In the genomic region with DNA sequence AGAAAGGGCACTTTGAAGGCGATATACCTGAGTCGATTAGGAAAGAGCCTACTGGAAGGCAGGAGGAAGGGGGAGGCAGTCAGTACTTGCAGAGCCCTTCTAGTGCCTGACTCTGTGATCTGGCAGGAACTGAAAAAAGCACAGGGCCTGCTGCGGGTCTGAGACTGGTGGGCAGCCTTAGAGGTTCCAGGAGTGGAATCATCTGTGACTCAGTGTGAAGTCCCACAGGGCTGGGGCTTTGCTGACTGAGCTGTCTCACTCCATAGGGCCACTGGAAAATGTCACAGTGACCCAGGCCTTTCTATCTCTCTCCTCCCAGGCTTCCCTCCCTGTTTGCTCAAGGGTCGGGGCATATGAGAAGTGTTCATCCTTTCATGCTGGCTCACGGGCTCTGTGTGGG, we compare ENCODE assay signal across 9 cellular contexts. TPM values are rescaled to one million over a fixed set of nuclear protein-coding genes. Genes with fewer than 3 reads are reported as not detected.
DNase-seq lines count a peak whose midpoint lies in the region; ATAC-seq lines count a peak whose summit lies in the region.
"Had no signal": no experiment of that assay in that cellular context is flagged by ENCODE, and none has a peak within 500 bp of the region (broad histone marks: within the 10 kb centered on the region; RNA-seq: fewer than 3 reads in every experiment).

No MANE protein-coding gene starts in this region.

- H3K9ac ChIP-seq in GM23248, result peak overlapping the region; percentile 25; the same call in 1 of the 2 replicates

- no peaks in the 10 kb centered on the region for H3K27me3 ChIP-seq in GM23248 (replicated peaks; ENCODE audit: insufficient read depth)
- H3K27me3 ChIP-seq: gastroesophageal sphincter had no signal

- H2AFZ ChIP-seq in GM23248, result no peak overlapping the region

- H3K27ac Mint-ChIP-seq in activated naive CD8-positive, alpha-beta T cell treated with anti-CD3 and anti-CD28 coated beads, Interleukin-2, amount 50 U/mL, for 24 hours, result no peak overlapping the region

- DNase-seq in GM03348 (ENCODE audit: low spot score), result peak; percentile 42
- peak; percentile 84 for DNase-seq in GM23248
- peak; percentile 18 for DNase-seq in activated naive CD8-positive, alpha-beta T cell treated with anti-CD3 and anti-CD28 coated beads, Interleukin-2, amount 50 U/mL, for 24 hours
- DNase-seq in posterior vena cava (ENCODE audit: low spot score), result peak; percentile 85
- no peak for DNase-seq in glomerular visceral epithelial cell (ENCODE audit: extremely low spot score)
- no peak for DNase-seq in putamen (ENCODE audit: low spot score)
- DNase-seq: NCI-H1105 had no signal

- WGBS in GM23248 (ENCODE audit: low coverage in 1 of 2, low lambda C conversion rate in 2 of 2, missing lambda C conversion rate in 2 of 2), 2 experiments, result 23 to 29% methylated on average over 5 of the region's 5 CpGs

- H4K20me1 ChIP-seq in GM23248 (ENCODE audit: insufficient read depth), result no peaks in the 10 kb centered on the region

- no peaks in the 10 kb centered on the region for H3K9me3 Mint-ChIP-seq in activated naive CD8-positive, alpha-beta T cell treated with anti-CD3 and anti-CD28 coated beads, Interleukin-2, amount 50 U/mL, for 24 hours

- H3K27ac ChIP-seq in GM23248, result peak overlapping the region; percentile 64

- peaks cover 17% of the 10 kb centered on the region for H3K36me3 Mint-ChIP-seq in activated naive CD8-positive, alpha-beta T cell treated with anti-CD3 and anti-CD28 coated beads, Interleukin-2, amount 50 U/mL, for 24 hours (ENCODE audit: low read depth)

- no peaks in the 10 kb centered on the region for H3K9me2 ChIP-seq in GM23248 (ENCODE audit: insufficient read depth)

- peak overlapping the region; percentile 36 for H3K4me2 ChIP-seq in GM23248 (ENCODE audit: unreplicated experiment)

- peaks cover 26% of the 10 kb centered on the region for H3K4me1 Mint-ChIP-seq in activated naive CD8-positive, alpha-beta T cell treated with anti-CD3 and anti-CD28 coated beads, Interleukin-2, amount 50 U/mL, for 24 hours

- in situ Hi-C loops in GM23248 (cut with MboI), result no loop called here

- peaks cover 45% of the 10 kb centered on the region for H3K4me1 ChIP-seq in GM23248 (ENCODE audit: insufficient read depth)

- ATAC-seq in activated naive CD8-positive, alpha-beta T cell treated with anti-CD3 and anti-CD28 coated beads, Interleukin-2, amount 50 U/mL, for 24 hours, result peak; percentile 96
- no peak for ATAC-seq in HG03457 (IDR thresholded peaks at IDR 0.05; ENCODE audit: unreplicated experiment)
- ATAC-seq: gastroesophageal sphincter had no signal

- H3K27me3 Mint-ChIP-seq in activated naive CD8-positive, alpha-beta T cell treated with anti-CD3 and anti-CD28 coated beads, Interleukin-2, amount 50 U/mL, for 24 hours, result no peaks in the 10 kb centered on the region

- H3K9me3 ChIP-seq in GM23248 (ENCODE audit: low read depth), result no peaks in the 10 kb centered on the region
- H3K9me3 ChIP-seq: gastroesophageal sphincter had no signal

- H3K36me3 ChIP-seq in GM23248 (ENCODE audit: low read depth), result no peaks in the 10 kb centered on the region
- H3K36me3 ChIP-seq: gastroesophageal sphincter had no signal

- H3F3A ChIP-seq in GM23248 (ENCODE audit: insufficient read depth), result peaks cover 26% of the 10 kb centered on the region

- intact Hi-C loops in posterior vena cava (cut with DNase I), result no loop called here

- no peak overlapping the region for H3K4me3 Mint-ChIP-seq in activated naive CD8-positive, alpha-beta T cell treated with anti-CD3 and anti-CD28 coated beads, Interleukin-2, amount 50 U/mL, for 24 hours

- no peaks in the 10 kb centered on the region for H3K79me2 ChIP-seq in GM23248 (ENCODE audit: insufficient read depth)

- no peak overlapping the region for H3K4me3 ChIP-seq in GM23248
- H3K4me3 ChIP-seq: gastroesophageal sphincter had no signal

RNA-seq across cellular contexts. Expression of gene ZFP36L2, which starts 47.1 kb away (rescaled TPM):
- total RNA-seq in GM23248 (2014; rRNA removed; shearing (Covaris generic)), result 13.8 and 14.4 TPM in 2 replicates
- polyA plus RNA-seq in GM23248 (2016; fragmentation: Nextera tagmentation; extraction: Ambion mirVana), result 71.7 and 78.2 TPM in 2 replicates
- total RNA-seq in posterior vena cava, result 100 to 1,000 TPM; 123 to 148 TPM

Comparison
In these comparisons a context has a peak if more than half of its experiments do, and no peak if none do; other contexts are left out.
1. DNase-seq: peak in GM03348 (single experiment), GM23248 (single experiment), activated naive CD8-positive, alpha-beta T cell treated with anti-CD3 and anti-CD28 coated beads, Interleukin-2, amount 50 U/mL, for 24 hours (single experiment) and posterior vena cava (single experiment); none in glomerular visceral epithelial cell (single experiment) and putamen (single experiment).